ENCODE assay signal across 20 cellular contexts in the genomic region with DNA sequence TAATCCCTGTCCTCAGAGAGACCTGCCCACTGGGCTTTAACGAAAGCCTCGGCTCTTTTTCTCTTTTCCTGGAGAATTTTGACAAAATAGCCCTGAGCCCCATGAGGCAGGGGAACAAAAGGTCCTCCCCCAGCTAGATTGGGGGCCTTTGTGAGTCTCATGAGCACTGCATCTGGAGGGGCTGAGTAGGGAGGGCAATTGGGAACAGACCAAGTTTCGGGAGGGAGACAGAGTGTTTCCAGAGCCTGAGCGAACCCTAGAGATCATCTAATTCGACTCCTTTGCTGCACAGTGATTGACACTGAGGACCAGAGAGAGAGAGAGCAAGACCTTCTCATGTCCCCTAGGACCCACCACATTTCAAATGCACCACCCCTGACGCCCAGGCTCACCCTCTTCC.
DNase-seq lines count a peak whose midpoint lies in the region; ATAC-seq and TF ChIP-seq lines count a peak whose summit lies in the region.
"Had no signal": no experiment of that assay in that cellular context is flagged by ENCODE, and none has a peak within 500 bp of the region (broad histone marks: within the 10 kb centered on the region; RNA-seq: fewer than 3 reads in every experiment).

No MANE protein-coding gene starts in this region.

- TF ChIP-seq CTCF in left ventricle myocardium inferior (IDR thresholded peaks at IDR 0.05; ENCODE audit: borderline replicate concordance) = no peak

- intact Hi-C loops in left ventricle myocardium inferior (cut with micrococcal nuclease) = no loop called here
- intact Hi-C loops in Right ventricle myocardium superior (cut with DNase I) = no loop called here
- intact Hi-C loops in left ventricle myocardium superior (cut with micrococcal nuclease) = loop anchor here (10.0 kb wide), 1 partner anchor 52 kb away; no protein-coding TSS in a partner anchor

- DNase-seq in left ventricle myocardium inferior (no peak), Right ventricle myocardium superior (no peak), left ventricle myocardium superior (no peak), retina (peak; percentile 21), AG20443 (ENCODE audit: low spot score) (no peak)
- DNase-seq: BE2C; Calu3; CD4-positive, alpha-beta memory T cell; DMS53; GM23248; KG1; NCI-H1105 treated with DMSO at 0.1 percent for 48 hours; NCI-H1694; NCI-H2081 treated with DMSO at 0.1 percent for 48 hours; NCI-H510A; NCI-H774; SHP77 had no signal

- peaks cover 24% of the 10 kb centered on the region for H3K4me1 ChIP-seq in left ventricle myocardium inferior
- H3K4me1 ChIP-seq: BE2C had no signal

- H3K27me3 ChIP-seq in left ventricle myocardium inferior (ENCODE audit: low read depth) = no peaks in the 10 kb centered on the region
- H3K27me3 ChIP-seq: BE2C had no signal

- no peaks in the 10 kb centered on the region for H3K9me3 ChIP-seq in left ventricle myocardium inferior (replicated peaks)
- H3K9me3 ChIP-seq: BE2C had no signal

- peak overlapping the region; percentile 52 for H3K27ac ChIP-seq in left ventricle myocardium inferior (replicated peaks)

- H3K4me3 ChIP-seq in left ventricle myocardium inferior = no peak overlapping the region

- H3K36me3 ChIP-seq in left ventricle myocardium inferior = no peaks in the 10 kb centered on the region
- H3K36me3 ChIP-seq: BE2C had no signal

- ATAC-seq in Right ventricle myocardium superior (ENCODE audit: poor library complexity) (no peak), left ventricle myocardium superior (peak; percentile 41), GM18907 (IDR thresholded peaks at IDR 0.05; ENCODE audit: unreplicated experiment) (no peak), SK-N-SH treated with all-trans-retinoic acid at 6 μM for 48 hours (no peak)
- ATAC-seq: HCT116 had no signal

TF ChIP-seq in SK-N-SH treated with all-trans-retinoic acid at 6 μM for 48 hours, 23 proteins besides CTCF, POLR2A, EP300 and RAD21:
- TF ChIP-seq TOX (CRISPR knock-in tag; IDR thresholded peaks at IDR 0.05; ENCODE audit: borderline replicate concordance) (no peak), GLIS3 (CRISPR knock-in tag; IDR thresholded peaks at IDR 0.05) (no peak), RARB (CRISPR knock-in tag; IDR thresholded peaks at IDR 0.05) (no peak), ARNTL (CRISPR knock-in tag; IDR thresholded peaks at IDR 0.05; ENCODE audit: borderline replicate concordance, low read depth) (no peak), PATZ1 (CRISPR knock-in tag; IDR thresholded peaks at IDR 0.05; ENCODE audit: borderline replicate concordance) (no peak), SNAI2 (CRISPR knock-in tag; IDR thresholded peaks at IDR 0.05) (no peak), ZFP30 (CRISPR knock-in tag; IDR thresholded peaks at IDR 0.05) (no peak), PPARA (CRISPR knock-in tag; IDR thresholded peaks at IDR 0.05; ENCODE audit: borderline replicate concordance) (no peak), CSDC2 (CRISPR knock-in tag; IDR thresholded peaks at IDR 0.05) (no peak), ZNF70 (CRISPR knock-in tag; IDR thresholded peaks at IDR 0.05) (no peak), TCF4 (CRISPR knock-in tag; IDR thresholded peaks at IDR 0.05; ENCODE audit: borderline replicate concordance) (no peak)
- TF ChIP-seq, protein P1, sequence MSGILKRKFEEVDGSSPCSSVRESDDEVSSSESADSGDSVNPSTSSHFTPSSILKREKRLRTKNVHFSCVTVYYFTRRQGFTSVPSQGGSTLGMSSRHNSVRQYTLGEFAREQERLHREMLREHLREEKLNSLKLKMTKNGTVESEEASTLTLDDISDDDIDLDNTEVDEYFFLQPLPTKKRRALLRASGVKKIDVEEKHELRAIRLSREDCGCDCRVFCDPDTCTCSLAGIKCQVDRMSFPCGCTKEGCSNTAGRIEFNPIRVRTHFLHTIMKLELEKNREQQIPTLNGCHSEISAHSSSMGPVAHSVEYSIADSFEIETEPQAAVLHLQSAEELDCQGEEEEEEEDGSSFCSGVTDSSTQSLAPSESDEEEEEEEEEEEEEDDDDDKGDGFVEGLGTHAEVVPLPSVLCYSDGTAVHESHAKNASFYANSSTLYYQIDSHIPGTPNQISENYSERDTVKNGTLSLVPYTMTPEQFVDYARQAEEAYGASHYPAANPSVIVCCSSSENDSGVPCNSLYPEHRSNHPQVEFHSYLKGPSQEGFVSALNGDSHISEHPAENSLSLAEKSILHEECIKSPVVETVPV (CRISPR knock-in tag; IDR thresholded peaks at IDR 0.05) = no peak
- TF ChIP-seq, protein P2, sequence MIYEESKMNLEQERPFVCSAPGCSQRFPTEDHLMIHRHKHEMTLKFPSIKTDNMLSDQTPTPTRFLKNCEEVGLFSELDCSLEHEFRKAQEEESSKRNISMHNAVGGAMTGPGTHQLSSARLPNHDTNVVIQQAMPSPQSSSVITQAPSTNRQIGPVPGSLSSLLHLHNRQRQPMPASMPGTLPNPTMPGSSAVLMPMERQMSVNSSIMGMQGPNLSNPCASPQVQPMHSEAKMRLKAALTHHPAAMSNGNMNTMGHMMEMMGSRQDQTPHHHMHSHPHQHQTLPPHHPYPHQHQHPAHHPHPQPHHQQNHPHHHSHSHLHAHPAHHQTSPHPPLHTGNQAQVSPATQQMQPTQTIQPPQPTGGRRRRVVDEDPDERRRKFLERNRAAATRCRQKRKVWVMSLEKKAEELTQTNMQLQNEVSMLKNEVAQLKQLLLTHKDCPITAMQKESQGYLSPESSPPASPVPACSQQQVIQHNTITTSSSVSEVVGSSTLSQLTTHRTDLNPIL (CRISPR knock-in tag; IDR thresholded peaks at IDR 0.05; ENCODE audit: low read depth) = no peak
- TF ChIP-seq, protein P3, sequence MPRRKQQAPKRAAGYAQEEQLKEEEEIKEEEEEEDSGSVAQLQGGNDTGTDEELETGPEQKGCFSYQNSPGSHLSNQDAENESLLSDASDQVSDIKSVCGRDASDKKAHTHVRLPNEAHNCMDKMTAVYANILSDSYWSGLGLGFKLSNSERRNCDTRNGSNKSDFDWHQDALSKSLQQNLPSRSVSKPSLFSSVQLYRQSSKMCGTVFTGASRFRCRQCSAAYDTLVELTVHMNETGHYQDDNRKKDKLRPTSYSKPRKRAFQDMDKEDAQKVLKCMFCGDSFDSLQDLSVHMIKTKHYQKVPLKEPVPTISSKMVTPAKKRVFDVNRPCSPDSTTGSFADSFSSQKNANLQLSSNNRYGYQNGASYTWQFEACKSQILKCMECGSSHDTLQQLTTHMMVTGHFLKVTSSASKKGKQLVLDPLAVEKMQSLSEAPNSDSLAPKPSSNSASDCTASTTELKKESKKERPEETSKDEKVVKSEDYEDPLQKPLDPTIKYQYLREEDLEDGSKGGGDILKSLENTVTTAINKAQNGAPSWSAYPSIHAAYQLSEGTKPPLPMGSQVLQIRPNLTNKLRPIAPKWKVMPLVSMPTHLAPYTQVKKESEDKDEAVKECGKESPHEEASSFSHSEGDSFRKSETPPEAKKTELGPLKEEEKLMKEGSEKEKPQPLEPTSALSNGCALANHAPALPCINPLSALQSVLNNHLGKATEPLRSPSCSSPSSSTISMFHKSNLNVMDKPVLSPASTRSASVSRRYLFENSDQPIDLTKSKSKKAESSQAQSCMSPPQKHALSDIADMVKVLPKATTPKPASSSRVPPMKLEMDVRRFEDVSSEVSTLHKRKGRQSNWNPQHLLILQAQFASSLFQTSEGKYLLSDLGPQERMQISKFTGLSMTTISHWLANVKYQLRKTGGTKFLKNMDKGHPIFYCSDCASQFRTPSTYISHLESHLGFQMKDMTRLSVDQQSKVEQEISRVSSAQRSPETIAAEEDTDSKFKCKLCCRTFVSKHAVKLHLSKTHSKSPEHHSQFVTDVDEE (CRISPR knock-in tag; IDR thresholded peaks at IDR 0.05) = no peak
TF ChIP-seq in SK-N-SH treated with all-trans-retinoic acid at 6 μM for 48 hours: peak in this region for 0.
